1 cellular context compared by ENCODE assay signal in the genomic region with DNA sequence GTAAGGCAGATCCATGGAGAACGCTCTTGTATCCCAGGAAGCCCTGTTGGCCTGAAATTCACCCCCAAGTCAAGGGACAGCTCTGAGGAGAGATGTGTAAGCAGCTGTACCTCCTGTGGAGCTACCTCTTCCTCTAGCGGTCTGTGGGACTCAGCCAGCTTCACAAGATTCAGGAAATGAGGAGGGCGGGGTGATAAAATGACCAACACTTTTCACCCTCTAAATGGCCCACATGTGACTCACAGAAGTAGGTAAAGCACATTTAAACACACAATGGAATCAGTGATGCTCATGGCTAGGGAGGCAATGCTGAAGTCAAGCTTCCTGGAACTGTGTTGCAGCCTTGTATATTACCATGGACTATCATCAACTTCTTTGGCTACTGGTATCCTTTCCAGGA.
TF ChIP-seq lines count a peak whose summit lies in the region.

A gene with protein sequence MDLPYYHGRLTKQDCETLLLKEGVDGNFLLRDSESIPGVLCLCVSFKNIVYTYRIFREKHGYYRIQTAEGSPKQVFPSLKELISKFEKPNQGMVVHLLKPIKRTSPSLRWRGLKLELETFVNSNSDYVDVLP (minus strand): TSS at position 135 of the 400 bp plus-strand sequence. CDS start 120 bp downstream, at position 15.

TF ChIP-seq in HCT116, 20 proteins besides CTCF, POLR2A, EP300 and RAD21 (continued from another document):
- TF ChIP-seq FOSL1 (IDR thresholded peaks at IDR 0.05; ENCODE audit: low read depth) (no peak), JUND (IDR thresholded peaks at IDR 0.05) (no peak), ELF1 (IDR thresholded peaks at IDR 0.05; ENCODE audit: borderline replicate concordance, low read depth) (no peak), SIN3A (IDR thresholded peaks at IDR 0.05; ENCODE audit: low read depth) (no peak), EZH2phosphoT487 (IDR thresholded peaks at IDR 0.05; ENCODE audit: borderline replicate concordance) (no peak), SP1 (IDR thresholded peaks at IDR 0.05; ENCODE audit: low read depth) (no peak), CEBPB (IDR thresholded peaks at IDR 0.05; ENCODE audit: low read depth) (no peak), EZH2 (IDR thresholded peaks at IDR 0.05) (no peak), ZNF274 (IDR thresholded peaks at IDR 0.05; ENCODE audit: low read depth, low read length) (no peak)
- TF ChIP-seq, protein P1, sequence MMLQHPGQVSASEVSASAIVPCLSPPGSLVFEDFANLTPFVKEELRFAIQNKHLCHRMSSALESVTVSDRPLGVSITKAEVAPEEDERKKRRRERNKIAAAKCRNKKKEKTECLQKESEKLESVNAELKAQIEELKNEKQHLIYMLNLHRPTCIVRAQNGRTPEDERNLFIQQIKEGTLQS (IDR thresholded peaks at IDR 0.05) = no peak
- TF ChIP-seq, protein P2, sequence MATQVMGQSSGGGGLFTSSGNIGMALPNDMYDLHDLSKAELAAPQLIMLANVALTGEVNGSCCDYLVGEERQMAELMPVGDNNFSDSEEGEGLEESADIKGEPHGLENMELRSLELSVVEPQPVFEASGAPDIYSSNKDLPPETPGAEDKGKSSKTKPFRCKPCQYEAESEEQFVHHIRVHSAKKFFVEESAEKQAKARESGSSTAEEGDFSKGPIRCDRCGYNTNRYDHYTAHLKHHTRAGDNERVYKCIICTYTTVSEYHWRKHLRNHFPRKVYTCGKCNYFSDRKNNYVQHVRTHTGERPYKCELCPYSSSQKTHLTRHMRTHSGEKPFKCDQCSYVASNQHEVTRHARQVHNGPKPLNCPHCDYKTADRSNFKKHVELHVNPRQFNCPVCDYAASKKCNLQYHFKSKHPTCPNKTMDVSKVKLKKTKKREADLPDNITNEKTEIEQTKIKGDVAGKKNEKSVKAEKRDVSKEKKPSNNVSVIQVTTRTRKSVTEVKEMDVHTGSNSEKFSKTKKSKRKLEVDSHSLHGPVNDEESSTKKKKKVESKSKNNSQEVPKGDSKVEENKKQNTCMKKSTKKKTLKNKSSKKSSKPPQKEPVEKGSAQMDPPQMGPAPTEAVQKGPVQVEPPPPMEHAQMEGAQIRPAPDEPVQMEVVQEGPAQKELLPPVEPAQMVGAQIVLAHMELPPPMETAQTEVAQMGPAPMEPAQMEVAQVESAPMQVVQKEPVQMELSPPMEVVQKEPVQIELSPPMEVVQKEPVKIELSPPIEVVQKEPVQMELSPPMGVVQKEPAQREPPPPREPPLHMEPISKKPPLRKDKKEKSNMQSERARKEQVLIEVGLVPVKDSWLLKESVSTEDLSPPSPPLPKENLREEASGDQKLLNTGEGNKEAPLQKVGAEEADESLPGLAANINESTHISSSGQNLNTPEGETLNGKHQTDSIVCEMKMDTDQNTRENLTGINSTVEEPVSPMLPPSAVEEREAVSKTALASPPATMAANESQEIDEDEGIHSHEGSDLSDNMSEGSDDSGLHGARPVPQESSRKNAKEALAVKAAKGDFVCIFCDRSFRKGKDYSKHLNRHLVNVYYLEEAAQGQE (IDR thresholded peaks at IDR 0.05; ENCODE audit: low read depth) = no peak
TF ChIP-seq in HCT116: peak in this region for 0.
